Comparison of ENCODE assay signal across 13 cellular contexts in the genomic region with DNA sequence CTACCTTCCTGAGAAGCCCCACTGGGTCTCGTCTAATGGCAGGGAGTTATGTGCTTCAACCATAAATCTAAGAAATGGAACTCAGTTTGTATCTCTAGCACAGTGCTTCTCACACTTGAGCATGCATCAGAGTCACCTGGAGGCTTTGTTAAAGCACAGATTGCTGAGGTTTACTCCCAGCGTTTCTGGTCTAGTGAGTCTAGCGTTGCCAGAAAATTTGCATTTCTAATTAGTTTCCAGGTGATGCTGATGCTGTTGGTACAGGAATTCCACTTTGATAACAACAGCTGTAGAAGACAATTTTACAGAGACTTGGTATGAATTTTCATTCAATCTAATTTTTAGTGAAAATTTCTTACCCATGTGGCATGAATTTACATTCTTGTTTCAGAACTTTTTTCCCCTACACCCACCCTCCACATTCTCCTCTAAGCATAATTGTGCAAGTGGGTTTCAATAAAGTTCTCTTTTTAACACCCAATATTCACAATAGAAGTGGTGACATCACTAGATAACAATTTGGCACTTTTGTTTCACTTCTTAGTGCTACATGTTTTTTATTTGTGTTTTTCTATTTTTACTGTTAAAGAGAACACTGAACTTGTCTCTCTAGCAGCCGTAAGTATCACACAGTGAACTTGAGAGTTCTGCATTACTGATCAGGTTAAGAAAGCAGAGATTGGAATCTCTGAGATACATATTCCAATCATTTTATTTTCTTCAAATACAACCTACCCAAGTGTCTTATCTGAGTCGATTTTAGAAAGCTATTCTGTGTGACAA. TPM values are rescaled to one million over a fixed set of nuclear protein-coding genes. Genes with fewer than 3 reads are reported as not detected.
DNase-seq lines count a peak whose midpoint lies in the region; ATAC-seq and TF ChIP-seq lines count a peak whose summit lies in the region.
"Had no signal": no experiment of that assay in that cellular context is flagged by ENCODE, and none has a peak within 500 bp of the region (broad histone marks: within the 10 kb centered on the region; RNA-seq: fewer than 3 reads in every experiment).

No MANE protein-coding gene starts in this region.

- H3K36me3 ChIP-seq in mucosa of descending colon (ENCODE audit: low read depth) = no peaks in the 10 kb centered on the region
- H3K36me3 ChIP-seq in tibial artery = no peaks in the 10 kb centered on the region
- H3K36me3 ChIP-seq: right atrium auricular region had no signal

- intact Hi-C loops in mucosa of descending colon (cut with DNase I, micrococcal nuclease) (no loop called here), tibial artery (cut with DNase I; ENCODE audit: low total_unique reads) (no loop called here)

- H3K9me3 ChIP-seq in mucosa of descending colon = no peaks in the 10 kb centered on the region
- H3K9me3 ChIP-seq in tibial artery = peaks cover 0 to 4% (median 0%) of the 10 kb centered on the region in 3 donors
- H3K9me3 ChIP-seq: right atrium auricular region had no signal

- no peak overlapping the region for H3K4me3 ChIP-seq in mucosa of descending colon
- no peak overlapping the region for H3K4me3 ChIP-seq in tibial artery
- H3K4me3 ChIP-seq: right atrium auricular region had no signal

- DNase-seq in DMS53 (lab: John Stamatoyannopoulos, UW) (peak; percentile 32), DMS53 treated with DMSO at 0.1 percent for 48 hours (lab: John Stamatoyannopoulos, UW; ENCODE audit: unreplicated experiment) (no peak), mucosa of descending colon (no peak), glomerular visceral epithelial cell (ENCODE audit: extremely low spot score) (no peak), tibial artery (no peak)
- no peak for DNase-seq in activated effector memory CD4-positive, alpha-beta T cell treated with anti-CD3 and anti-CD28 coated beads, Interleukin-2, amount 50 U/mL, for 16 hours
- DNase-seq: DMS153, head of caudate nucleus, NCI-H510A had no signal

- TF ChIP-seq CTCF in mucosa of descending colon (IDR thresholded peaks at IDR 0.05) (no peak), tibial artery (IDR thresholded peaks at IDR 0.05) (no peak)

- H3K27ac ChIP-seq in tibial artery = no peak overlapping the region
- H3K27ac ChIP-seq: 22Rv1, right atrium auricular region had no signal

- ATAC-seq in GM21825 (IDR thresholded peaks at IDR 0.05; ENCODE audit: unreplicated experiment) = peak; percentile 49
- ATAC-seq in HG03521 (IDR thresholded peaks at IDR 0.05; ENCODE audit: unreplicated experiment) = peak; percentile 36
- peak; percentile 50 for ATAC-seq in mucosa of descending colon

- H3K4me1 ChIP-seq in mucosa of descending colon (ENCODE audit: low read depth) (no peaks in the 10 kb centered on the region), tibial artery (no peaks in the 10 kb centered on the region)
- H3K4me1 ChIP-seq: right atrium auricular region had no signal

- no peaks in the 10 kb centered on the region for H3K27me3 ChIP-seq in tibial artery
- H3K27me3 ChIP-seq: right atrium auricular region had no signal

RNA-seq across cellular contexts. Expression of a gene that starts 48.4 kb away (rescaled TPM):
- total RNA-seq in mucosa of descending colon = 10 to 100 TPM; 16.4 to 21.4 (median 18.9) TPM
